Comparison of ENCODE assay signal across 8 cellular contexts in the genomic region with DNA sequence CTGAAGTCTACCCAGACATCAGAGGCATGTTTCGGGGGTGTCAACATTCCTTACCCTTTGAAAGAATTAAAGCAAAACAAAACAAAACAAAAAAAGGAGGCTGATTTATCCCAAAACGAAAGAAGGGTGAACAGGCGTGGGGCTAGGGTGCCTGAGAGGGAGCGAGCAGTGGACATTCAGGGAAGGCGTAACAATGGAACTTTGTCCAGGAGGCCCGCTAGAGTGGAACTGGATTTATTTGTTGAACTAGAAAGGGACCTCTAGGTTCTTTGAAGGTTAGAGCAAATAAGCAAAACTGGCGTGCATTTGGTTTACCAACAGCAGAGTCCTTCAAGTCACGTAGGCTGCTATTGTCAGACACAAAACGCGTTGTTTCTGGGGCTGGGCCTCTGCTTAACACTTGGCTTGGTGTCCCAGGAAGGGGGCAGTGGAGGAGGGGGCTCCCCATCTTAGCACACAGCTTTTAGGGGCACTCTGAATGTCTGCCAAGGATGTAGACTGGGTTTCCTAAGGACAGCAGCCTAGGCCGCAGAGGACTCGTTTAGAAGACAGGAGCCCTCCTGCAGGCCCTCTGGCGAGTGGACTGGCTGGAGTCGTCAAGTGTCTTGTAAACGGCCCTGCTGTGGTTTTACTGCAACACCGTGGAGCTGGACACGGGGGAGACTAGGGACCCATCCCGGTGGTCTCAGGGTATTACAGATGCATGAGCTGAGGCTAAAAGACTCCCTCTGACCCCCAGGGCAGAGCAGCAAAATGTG.
A peak's percentile ranks its signal among the peaks of the same experiment; 100 is the strongest.
DNase-seq lines count a peak whose midpoint lies in the region; ATAC-seq and TF ChIP-seq lines count a peak whose summit lies in the region.

No MANE protein-coding gene starts in this region.

- H3K4me3 ChIP-seq in WERI-Rb-1 (ENCODE audit: low read depth, low read length) = no peak overlapping the region

- no peaks in the 10 kb centered on the region for H3K36me3 ChIP-seq in WERI-Rb-1

- no peaks in the 10 kb centered on the region for H3K27me3 ChIP-seq in WERI-Rb-1 (ENCODE audit: insufficient read depth, low read depth, severe bottlenecking)

- peaks cover 11% of the 10 kb centered on the region; the same call in 1 of the 2 replicates for H3K36me3 Mint-ChIP-seq in HFFc6 (ENCODE audit: low read depth)
- H3K36me3 Mint-ChIP-seq in activated naive CD8-positive, alpha-beta T cell treated with anti-CD3 and anti-CD28 coated beads, Interleukin-2, amount 50 U/mL, for 24 hours (ENCODE audit: low read depth) = no peaks in the 10 kb centered on the region
- H3K36me3 Mint-ChIP-seq in immature natural killer cell = peaks cover 0 to 12% (median 0%) of the 10 kb centered on the region in 3 donors

- H3K27me3 Mint-ChIP-seq in HFFc6 (ENCODE audit: insufficient read depth) (peaks cover 3% of the 10 kb centered on the region), immature natural killer cell (ENCODE audit: low read depth in 3 of 3) (peaks cover 0 to 4% (median 1%) of the 10 kb centered on the region in 3 donors)
- no peaks in the 10 kb centered on the region for H3K27me3 Mint-ChIP-seq in activated naive CD8-positive, alpha-beta T cell treated with anti-CD3 and anti-CD28 coated beads, Interleukin-2, amount 50 U/mL, for 24 hours
- H3K27me3 Mint-ChIP-seq in stimulated activated naive CD8-positive, alpha-beta T cell treated with anti-CD3 and anti-CD28 coated beads, Interleukin-15, amount 100 ng/mL, for 72 hours = peaks cover 14% of the 10 kb centered on the region

- peak overlapping the region; percentile 98 for H3K27ac Mint-ChIP-seq in HFFc6
- H3K27ac Mint-ChIP-seq in activated naive CD8-positive, alpha-beta T cell treated with anti-CD3 and anti-CD28 coated beads, Interleukin-2, amount 50 U/mL, for 24 hours = no peak overlapping the region
- peak overlapping the region in 3 of 6 donors; percentile 37 to 73 (median 57) for H3K27ac Mint-ChIP-seq in immature natural killer cell
- H3K27ac Mint-ChIP-seq in stimulated activated naive CD8-positive, alpha-beta T cell treated with anti-CD3 and anti-CD28 coated beads, Interleukin-15, amount 100 ng/mL, for 72 hours = peak overlapping the region in 1 of 2 donors; percentile 60

- no peaks in the 10 kb centered on the region for H3K9me3 ChIP-seq in WERI-Rb-1 (ENCODE audit: severe bottlenecking)

- H3K4me1 Mint-ChIP-seq in HFFc6 (ENCODE audit: low read depth) = peaks cover 75% of the 10 kb centered on the region
- peaks cover 11% of the 10 kb centered on the region for H3K4me1 Mint-ChIP-seq in activated naive CD8-positive, alpha-beta T cell treated with anti-CD3 and anti-CD28 coated beads, Interleukin-2, amount 50 U/mL, for 24 hours
- H3K4me1 Mint-ChIP-seq in immature natural killer cell = peaks cover 20 to 30% of the 10 kb centered on the region in 2 donors
- peaks cover 15% of the 10 kb centered on the region for H3K4me1 Mint-ChIP-seq in stimulated activated naive CD8-positive, alpha-beta T cell treated with anti-CD3 and anti-CD28 coated beads, Interleukin-15, amount 100 ng/mL, for 72 hours

- no peak overlapping the region for H3K27ac ChIP-seq in WERI-Rb-1

- ATAC-seq in activated naive CD8-positive, alpha-beta T cell treated with anti-CD3 and anti-CD28 coated beads, Interleukin-2, amount 50 U/mL, for 24 hours = no peak
- no peak for ATAC-seq in stimulated activated naive CD8-positive, alpha-beta T cell treated with anti-CD3 and anti-CD28 coated beads, Interleukin-15, amount 100 ng/mL, for 72 hours

- TF ChIP-seq CTCF in HFFc6 (IDR thresholded peaks at IDR 0.05) = peak; percentile 13; the same call in 1 of the 2 replicates
- no peak for TF ChIP-seq CTCF in WERI-Rb-1 (IDR thresholded peaks at IDR 0.05; ENCODE audit: low read depth, low read length)

- DNase-seq in HFFc6 = no peak
- DNase-seq in activated naive CD8-positive, alpha-beta T cell treated with anti-CD3 and anti-CD28 coated beads, Interleukin-2, amount 50 U/mL, for 24 hours = no peak
- DNase-seq in immature natural killer cell = no peak
- no peak for DNase-seq in stimulated activated naive CD8-positive, alpha-beta T cell treated with anti-CD3 and anti-CD28 coated beads, Interleukin-15, amount 100 ng/mL, for 72 hours
- DNase-seq in WERI-Rb-1 = no peak
- DNase-seq in NCI-H774 (lab: John Stamatoyannopoulos, UW) = no peak
- DNase-seq in mucosa of gallbladder (ENCODE audit: low spot score) = no peak
- no peak for DNase-seq in SIG-M5 treated with dmso at 0.1 percent for 504 hours (lab: John Stamatoyannopoulos, UW; ENCODE audit: unreplicated experiment)

- H3K9me3 Mint-ChIP-seq in HFFc6 (no peaks in the 10 kb centered on the region; the same call in 1 of the 2 replicates), immature natural killer cell (no peaks in the 10 kb centered on the region)
- no peaks in the 10 kb centered on the region for H3K9me3 Mint-ChIP-seq in activated naive CD8-positive, alpha-beta T cell treated with anti-CD3 and anti-CD28 coated beads, Interleukin-2, amount 50 U/mL, for 24 hours
- no peaks in the 10 kb centered on the region for H3K9me3 Mint-ChIP-seq in stimulated activated naive CD8-positive, alpha-beta T cell treated with anti-CD3 and anti-CD28 coated beads, Interleukin-15, amount 100 ng/mL, for 72 hours

- H3K4me3 Mint-ChIP-seq in HFFc6 (peak overlapping the region; percentile 89), immature natural killer cell (peak overlapping the region; percentile 81 to 92 (median 86))
- peak overlapping the region; percentile 27 for H3K4me3 Mint-ChIP-seq in activated naive CD8-positive, alpha-beta T cell treated with anti-CD3 and anti-CD28 coated beads, Interleukin-2, amount 50 U/mL, for 24 hours
- peak overlapping the region; percentile 77 to 84 for H3K4me3 Mint-ChIP-seq in stimulated activated naive CD8-positive, alpha-beta T cell treated with anti-CD3 and anti-CD28 coated beads, Interleukin-15, amount 100 ng/mL, for 72 hours

Comparison
In these comparisons a context has a peak if more than half of its experiments do, and no peak if none do; other contexts are left out.
1. H3K4me3 Mint-ChIP-seq: peak in every context shown above with its lines; median percentile 89 in HFFc6; 86 in immature natural killer cell; 80 in stimulated activated naive CD8-positive, alpha-beta T cell treated with anti-CD3 and anti-CD28 coated beads, Interleukin-15, amount 100 ng/mL, for 72 hours; 27 in activated naive CD8-positive, alpha-beta T cell treated with anti-CD3 and anti-CD28 coated beads, Interleukin-2, amount 50 U/mL, for 24 hours.